ENCODE assay signal across 1 cellular context in the genomic region with DNA sequence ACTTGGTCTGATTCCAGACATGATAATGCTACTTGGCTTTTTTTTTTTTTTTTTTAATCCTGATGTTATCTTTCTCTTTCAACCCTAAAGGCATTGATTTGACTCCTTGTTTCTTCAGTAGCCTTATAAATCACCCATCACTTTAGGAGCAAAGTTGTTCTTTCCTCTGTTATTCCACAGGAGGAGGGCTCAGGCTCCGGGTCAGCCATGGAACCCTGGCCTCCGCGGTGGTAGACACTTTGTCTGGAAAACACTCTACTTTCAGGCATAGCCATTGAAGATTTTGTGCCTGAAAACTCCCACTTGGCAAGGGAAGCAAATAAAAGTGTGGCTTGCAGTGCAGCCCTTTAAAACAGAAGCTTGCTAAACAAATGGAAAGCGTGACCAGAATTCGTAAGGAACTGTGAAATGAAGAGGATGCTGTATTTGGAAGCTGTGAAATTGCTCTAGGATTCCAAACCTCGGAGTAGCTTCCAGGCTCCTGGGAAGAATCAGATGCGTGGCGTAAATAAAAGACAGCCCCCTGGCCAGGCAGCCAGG.
TF ChIP-seq lines count a peak whose summit lies in the region.

No MANE protein-coding gene starts in this region.

TF ChIP-seq in GM23338, 12 proteins besides CTCF, POLR2A, EP300 and RAD21 (continued from another document):
- TF ChIP-seq, protein P1, sequence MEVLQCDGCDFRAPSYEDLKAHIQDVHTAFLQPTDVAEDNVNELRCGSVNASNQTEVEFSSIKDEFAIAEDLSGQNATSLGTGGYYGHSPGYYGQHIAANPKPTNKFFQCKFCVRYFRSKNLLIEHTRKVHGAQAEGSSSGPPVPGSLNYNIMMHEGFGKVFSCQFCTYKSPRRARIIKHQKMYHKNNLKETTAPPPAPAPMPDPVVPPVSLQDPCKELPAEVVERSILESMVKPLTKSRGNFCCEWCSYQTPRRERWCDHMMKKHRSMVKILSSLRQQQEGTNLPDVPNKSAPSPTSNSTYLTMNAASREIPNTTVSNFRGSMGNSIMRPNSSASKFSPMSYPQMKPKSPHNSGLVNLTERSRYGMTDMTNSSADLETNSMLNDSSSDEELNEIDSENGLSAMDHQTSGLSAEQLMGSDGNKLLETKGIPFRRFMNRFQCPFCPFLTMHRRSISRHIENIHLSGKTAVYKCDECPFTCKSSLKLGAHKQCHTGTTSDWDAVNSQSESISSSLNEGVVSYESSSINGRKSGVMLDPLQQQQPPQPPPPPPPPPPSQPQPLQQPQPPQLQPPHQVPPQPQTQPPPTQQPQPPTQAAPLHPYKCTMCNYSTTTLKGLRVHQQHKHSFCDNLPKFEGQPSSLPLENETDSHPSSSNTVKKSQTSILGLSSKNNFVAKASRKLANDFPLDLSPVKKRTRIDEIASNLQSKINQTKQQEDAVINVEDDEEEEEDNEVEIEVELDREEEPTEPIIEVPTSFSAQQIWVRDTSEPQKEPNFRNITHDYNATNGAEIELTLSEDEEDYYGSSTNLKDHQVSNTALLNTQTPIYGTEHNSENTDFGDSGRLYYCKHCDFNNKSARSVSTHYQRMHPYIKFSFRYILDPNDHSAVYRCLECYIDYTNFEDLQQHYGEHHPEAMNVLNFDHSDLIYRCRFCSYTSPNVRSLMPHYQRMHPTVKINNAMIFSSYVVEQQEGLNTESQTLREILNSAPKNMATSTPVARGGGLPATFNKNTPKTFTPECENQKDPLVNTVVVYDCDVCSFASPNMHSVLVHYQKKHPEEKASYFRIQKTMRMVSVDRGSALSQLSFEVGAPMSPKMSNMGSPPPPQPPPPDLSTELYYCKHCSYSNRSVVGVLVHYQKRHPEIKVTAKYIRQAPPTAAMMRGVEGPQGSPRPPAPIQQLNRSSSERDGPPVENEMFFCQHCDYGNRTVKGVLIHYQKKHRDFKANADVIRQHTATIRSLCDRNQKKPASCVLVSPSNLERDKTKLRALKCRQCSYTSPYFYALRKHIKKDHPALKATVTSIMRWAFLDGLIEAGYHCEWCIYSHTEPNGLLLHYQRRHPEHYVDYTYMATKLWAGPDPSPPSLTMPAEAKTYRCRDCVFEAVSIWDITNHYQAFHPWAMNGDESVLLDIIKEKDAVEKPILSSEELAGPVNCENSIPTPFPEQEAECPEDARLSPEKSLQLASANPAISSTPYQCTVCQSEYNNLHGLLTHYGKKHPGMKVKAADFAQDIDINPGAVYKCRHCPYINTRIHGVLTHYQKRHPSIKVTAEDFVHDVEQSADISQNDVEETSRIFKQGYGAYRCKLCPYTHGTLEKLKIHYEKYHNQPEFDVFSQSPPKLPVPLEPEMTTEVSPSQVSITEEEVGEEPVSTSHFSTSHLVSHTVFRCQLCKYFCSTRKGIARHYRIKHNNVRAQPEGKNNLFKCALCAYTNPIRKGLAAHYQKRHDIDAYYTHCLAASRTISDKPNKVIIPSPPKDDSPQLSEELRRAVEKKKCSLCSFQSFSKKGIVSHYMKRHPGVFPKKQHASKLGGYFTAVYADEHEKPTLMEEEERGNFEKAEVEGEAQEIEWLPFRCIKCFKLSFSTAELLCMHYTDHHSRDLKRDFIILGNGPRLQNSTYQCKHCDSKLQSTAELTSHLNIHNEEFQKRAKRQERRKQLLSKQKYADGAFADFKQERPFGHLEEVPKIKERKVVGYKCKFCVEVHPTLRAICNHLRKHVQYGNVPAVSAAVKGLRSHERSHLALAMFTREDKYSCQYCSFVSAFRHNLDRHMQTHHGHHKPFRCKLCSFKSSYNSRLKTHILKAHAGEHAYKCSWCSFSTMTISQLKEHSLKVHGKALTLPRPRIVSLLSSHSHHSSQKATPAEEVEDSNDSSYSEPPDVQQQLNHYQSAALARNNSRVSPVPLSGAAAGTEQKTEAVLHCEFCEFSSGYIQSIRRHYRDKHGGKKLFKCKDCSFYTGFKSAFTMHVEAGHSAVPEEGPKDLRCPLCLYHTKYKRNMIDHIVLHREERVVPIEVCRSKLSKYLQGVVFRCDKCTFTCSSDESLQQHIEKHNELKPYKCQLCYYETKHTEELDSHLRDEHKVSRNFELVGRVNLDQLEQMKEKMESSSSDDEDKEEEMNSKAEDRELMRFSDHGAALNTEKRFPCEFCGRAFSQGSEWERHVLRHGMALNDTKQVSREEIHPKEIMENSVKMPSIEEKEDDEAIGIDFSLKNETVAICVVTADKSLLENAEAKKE (CRISPR knock-in tag; IDR thresholded peaks at IDR 0.05): no peak
- TF ChIP-seq, protein P2, sequence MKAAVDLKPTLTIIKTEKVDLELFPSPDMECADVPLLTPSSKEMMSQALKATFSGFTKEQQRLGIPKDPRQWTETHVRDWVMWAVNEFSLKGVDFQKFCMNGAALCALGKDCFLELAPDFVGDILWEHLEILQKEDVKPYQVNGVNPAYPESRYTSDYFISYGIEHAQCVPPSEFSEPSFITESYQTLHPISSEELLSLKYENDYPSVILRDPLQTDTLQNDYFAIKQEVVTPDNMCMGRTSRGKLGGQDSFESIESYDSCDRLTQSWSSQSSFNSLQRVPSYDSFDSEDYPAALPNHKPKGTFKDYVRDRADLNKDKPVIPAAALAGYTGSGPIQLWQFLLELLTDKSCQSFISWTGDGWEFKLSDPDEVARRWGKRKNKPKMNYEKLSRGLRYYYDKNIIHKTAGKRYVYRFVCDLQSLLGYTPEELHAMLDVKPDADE (IDR thresholded peaks at IDR 0.05): no peak
- TF ChIP-seq EZH2phosphoT487 (IDR thresholded peaks at IDR 0.05; ENCODE audit: unreplicated experiment) (no peak), STAT1 (IDR thresholded peaks at IDR 0.05; ENCODE audit: unreplicated experiment) (no peak), ZNF331 (CRISPR knock-in tag; IDR thresholded peaks at IDR 0.05; ENCODE audit: low read depth) (no peak), JUNB (IDR thresholded peaks at IDR 0.05; ENCODE audit: unreplicated experiment) (no peak)
TF ChIP-seq in GM23338: peak in this region for 0.
